29 cellular contexts compared by ENCODE assay signal in the genomic region with DNA sequence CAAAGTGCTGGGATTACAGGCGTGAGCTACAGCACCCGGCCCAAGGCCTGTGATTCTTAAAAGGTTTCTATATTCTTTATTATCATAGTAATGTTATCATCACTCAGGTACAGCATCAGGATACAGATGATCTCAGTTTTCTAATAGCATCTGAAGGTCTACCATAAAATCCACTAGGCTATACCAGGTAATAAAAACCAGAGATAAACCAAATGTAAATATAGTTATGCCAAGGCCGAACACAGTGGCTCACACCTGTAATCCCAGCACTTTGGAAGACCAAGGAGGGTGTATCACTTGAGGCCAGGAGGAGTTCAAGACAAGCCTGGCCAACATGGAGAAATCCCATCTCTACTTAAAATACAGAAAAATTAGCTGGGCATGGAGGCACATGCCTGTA.
"Had no signal": no experiment of that assay in that cellular context is flagged by ENCODE, and none has a peak within 500 bp of the region (broad histone marks: within the 10 kb centered on the region; RNA-seq: fewer than 3 reads in every experiment).

No MANE protein-coding gene starts in this region.

- H3K9me3 Mint-ChIP-seq: dendritic cell treated with granulocyte-macrophage colony-stimulating factor and Interleukin-4, amounts not matched to agents 40 ng/mL and 50 ng/mL, for 4 days; effector memory CD8-positive, alpha-beta T cell; endodermal cell had no signal

- ATAC-seq: effector memory CD8-positive, alpha-beta T cell; esophagus mucosa; foreskin keratinocyte; gastrocnemius medialis; gastroesophageal sphincter; heart left ventricle; heart right ventricle had no signal

- DNase-seq: colonic mucosa; cortex of kidney; dermis blood vessel endothelial cell; dorsolateral prefrontal cortex; effector CD4-positive, alpha-beta T cell; effector CD8-positive, alpha-beta T cell; effector memory CD4-positive, alpha-beta T cell; effector memory CD8-positive, alpha-beta T cell; endodermal cell; erythroblast; esophagus squamous epithelium; foreskin fibroblast; foreskin keratinocyte; foreskin melanocyte; gastrocnemius medialis; glutamatergic neuron; head of caudate nucleus; heart left ventricle; heart right ventricle had no signal

- H3K4me1 ChIP-seq: colonic mucosa had no signal

- H3K27ac Mint-ChIP-seq: dendritic cell treated with granulocyte-macrophage colony-stimulating factor and Interleukin-4, amounts not matched to agents 40 ng/mL and 50 ng/mL, for 4 days; effector memory CD8-positive, alpha-beta T cell; endodermal cell had no signal

- H3K27me3 ChIP-seq: colonic mucosa, dorsolateral prefrontal cortex, esophagus muscularis mucosa, esophagus squamous epithelium, foreskin keratinocyte, gastrocnemius medialis, gastroesophageal sphincter, heart left ventricle, heart right ventricle had no signal

- H3K9me3 ChIP-seq: colonic mucosa, esophagus muscularis mucosa, esophagus squamous epithelium, gastrocnemius medialis, gastroesophageal sphincter, heart left ventricle, heart right ventricle had no signal

- FAIRE-seq: colon, endometrium, endothelial cell of umbilical vein, frontal cortex had no signal

- H3K4me3 ChIP-seq: colonic mucosa, coronary artery, dorsolateral prefrontal cortex, esophagus muscularis mucosa, esophagus squamous epithelium, gastrocnemius medialis, gastroesophageal sphincter, heart left ventricle, heart right ventricle had no signal

- H3K4me3 Mint-ChIP-seq: dendritic cell treated with granulocyte-macrophage colony-stimulating factor and Interleukin-4, amounts not matched to agents 40 ng/mL and 50 ng/mL, for 4 days; effector memory CD8-positive, alpha-beta T cell; endodermal cell had no signal

- H3K27ac ChIP-seq: colonic mucosa, coronary artery, dorsolateral prefrontal cortex, epithelial cell of prostate, esophagus muscularis mucosa, esophagus squamous epithelium, foreskin keratinocyte, gastrocnemius medialis, gastroesophageal sphincter, heart left ventricle, heart right ventricle had no signal

- H3K27me3 Mint-ChIP-seq: dendritic cell treated with granulocyte-macrophage colony-stimulating factor and Interleukin-4, amounts not matched to agents 40 ng/mL and 50 ng/mL, for 4 days; effector memory CD8-positive, alpha-beta T cell had no signal

- H3K36me3 ChIP-seq: colonic mucosa had no signal
